ENCODE assay signal across 21 cellular contexts in genomic region chr7:64407148-64407547, GRCh38.
"Had no signal": no experiment of that assay in that cellular context is flagged by ENCODE, and none has a peak within 500 bp of the region (broad histone marks: within the 10 kb centered on the region; RNA-seq: fewer than 3 reads in every experiment).

No MANE protein-coding gene starts in this region.

- H3K4me1 ChIP-seq: esophagus muscularis mucosa, foreskin keratinocyte, gastroesophageal sphincter, heart left ventricle, left lung, lower lobe of right lung had no signal

- H3K36me3 ChIP-seq: esophagus muscularis mucosa, gastroesophageal sphincter, heart left ventricle, left lung, lower lobe of right lung had no signal

- DNase-seq: dermis blood vessel endothelial cell; dorsolateral prefrontal cortex; effector CD4-positive, alpha-beta T cell; effector memory CD4-positive, alpha-beta T cell; foreskin keratinocyte; heart left ventricle; hypothalamus; immature natural killer cell; islet precursor cell; left cardiac atrium; left ventricle myocardium superior; lower lobe of right lung; mesenchymal stem cell; mucosa of descending colon; naive B cell had no signal

- H3K4me3 ChIP-seq: coronary artery, dorsolateral prefrontal cortex, esophagus muscularis mucosa, gastroesophageal sphincter, heart left ventricle, hepatocyte, left lung, lower lobe of right lung, mucosa of descending colon had no signal

- H3K27ac Mint-ChIP-seq: immature natural killer cell, mesothelial cell of epicardium, naive B cell had no signal

- H3K4me3 Mint-ChIP-seq: immature natural killer cell, mesothelial cell of epicardium, naive B cell had no signal

- H3K4me1 Mint-ChIP-seq: immature natural killer cell, mesothelial cell of epicardium, naive B cell had no signal

- H3K27me3 Mint-ChIP-seq: naive B cell had no signal

- H3K9me3 ChIP-seq: lower lobe of right lung had no signal

- H3K27ac ChIP-seq: coronary artery, dorsolateral prefrontal cortex, esophagus muscularis mucosa, foreskin keratinocyte, gastroesophageal sphincter, heart left ventricle, hepatocyte, left lung, lower lobe of right lung had no signal

- H3K27me3 ChIP-seq: dorsolateral prefrontal cortex, esophagus muscularis mucosa, foreskin keratinocyte, gastroesophageal sphincter, heart left ventricle, hepatocyte, left lung had no signal

- ATAC-seq: foreskin keratinocyte, gastroesophageal sphincter, heart left ventricle, left cardiac atrium, left lung, left ventricle myocardium superior, lower lobe of right lung, mucosa of descending colon had no signal
